ENCODE assay signal across 1 cellular context in genomic region chr20:58626076-58626475, GRCh38.
TF ChIP-seq lines count a peak whose summit lies in the region.

No MANE protein-coding gene starts in this region.

TF ChIP-seq in IMR-90, 13 proteins besides CTCF, POLR2A, EP300 and RAD21 (continued from another document):
- TF ChIP-seq USF2 (IDR thresholded peaks at IDR 0.05; ENCODE audit: low read depth, low read length) (no peak), RFX5 (IDR thresholded peaks at IDR 0.05; ENCODE audit: low read depth, low read length) (no peak), MXI1 (IDR thresholded peaks at IDR 0.05; ENCODE audit: borderline replicate concordance, low read depth, low read length) (no peak)
